Comparison of ENCODE assay signal across 22 cellular contexts in the genomic region with DNA sequence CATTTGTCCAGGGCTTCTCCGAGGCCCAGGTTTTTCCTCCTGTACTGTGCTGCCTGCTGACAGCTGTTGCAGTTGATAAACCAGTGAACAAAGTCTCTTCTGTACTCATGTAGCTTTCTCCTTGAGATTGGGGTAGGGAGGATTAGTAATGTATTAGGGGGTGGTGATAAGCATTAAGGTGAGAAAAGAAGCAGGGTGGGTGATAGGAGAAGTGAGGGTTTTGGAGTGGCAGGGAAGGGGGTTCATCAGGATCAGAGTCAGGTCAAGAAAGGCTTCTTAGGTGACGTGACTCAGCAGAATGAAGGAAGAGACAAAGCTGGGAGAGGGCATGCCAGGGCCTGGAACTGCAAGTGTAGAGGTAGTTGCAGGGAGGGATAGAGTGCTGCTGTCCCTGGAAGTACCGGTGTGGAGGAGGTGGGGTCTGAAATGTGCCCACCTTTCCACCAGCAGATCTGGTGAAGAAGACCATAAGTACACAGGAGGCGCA. TPM values are rescaled to one million over a fixed set of nuclear protein-coding genes. Genes with fewer than 3 reads are reported as not detected.
DNase-seq lines count a peak whose midpoint lies in the region; ATAC-seq and TF ChIP-seq lines count a peak whose summit lies in the region.
"Had no signal": no experiment of that assay in that cellular context is flagged by ENCODE, and none has a peak within 500 bp of the region (broad histone marks: within the 10 kb centered on the region; RNA-seq: fewer than 3 reads in every experiment).

No MANE protein-coding gene starts in this region.

- H3K27me3 Mint-ChIP-seq in HFFc6 (ENCODE audit: insufficient read depth) (no peaks in the 10 kb centered on the region), nephron progenitor cell (ENCODE audit: low read depth, poor library complexity) (no peaks in the 10 kb centered on the region)
- H3K27me3 Mint-ChIP-seq: activated T-helper 17 cell treated with anti-CD3 and anti-CD28 coated beads, Interleukin-2, amount 50 U/mL, for 72 hours; stimulated activated naive B cell treated with anti-CD40 and anti-IgM and Interleukin-4, amounts not matched to agents 10 μg/mL and 1 μg/mL and 100 μg/mL, for 72 hours had no signal

- DNase-seq in HFFc6 (no peak), RWPE2 (ENCODE audit: low spot score) (no peak), erythroblast (lab: John Stamatoyannopoulos, UW) (peak; percentile 19 to 32), nephron progenitor cell (no peak), globus pallidus (ENCODE audit: low spot score) (no peak), kidney glomerular epithelial cell (lab: John Stamatoyannopoulos, UW) (no peak), coronary artery (ENCODE audit: low spot score) (no peak)
- DNase-seq: activated CD4-positive, CD25-positive, alpha-beta regulatory T cell treated with anti-CD3 and anti-CD28 coated beads, Interleukin-2, amount 50 U/mL, for 72 hours; AML-193; brain microvascular endothelial cell; glutamatergic neuron; GOT3; KG1; left ventricle myocardium inferior; NCI-H187; Peyer's patch; sigmoid colon; stimulated activated naive B cell treated with anti-CD40 and anti-IgM and Interleukin-4, amounts not matched to agents 10 μg/mL and 1 μg/mL and 100 μg/mL, for 72 hours; T-helper 9 cell had no signal

- no peaks in the 10 kb centered on the region for H3K9me3 ChIP-seq in RWPE2 (ENCODE audit: severe bottlenecking)
- H3K9me3 ChIP-seq: left ventricle myocardium inferior, Peyer's patch, sigmoid colon had no signal

- no peaks in the 10 kb centered on the region for H3K36me3 ChIP-seq in RWPE2 (ENCODE audit: low read depth)
- H3K36me3 ChIP-seq: brain microvascular endothelial cell, left ventricle myocardium inferior, Peyer's patch, sigmoid colon had no signal

- H3K9me3 Mint-ChIP-seq in HFFc6 (no peaks in the 10 kb centered on the region), nephron progenitor cell (no peaks in the 10 kb centered on the region)
- H3K9me3 Mint-ChIP-seq: activated T-helper 17 cell treated with anti-CD3 and anti-CD28 coated beads, Interleukin-2, amount 50 U/mL, for 72 hours; stimulated activated naive B cell treated with anti-CD40 and anti-IgM and Interleukin-4, amounts not matched to agents 10 μg/mL and 1 μg/mL and 100 μg/mL, for 72 hours had no signal

- TF ChIP-seq CTCF in HFFc6 (IDR thresholded peaks at IDR 0.05): no peak
- no peak for TF ChIP-seq CTCF in RWPE2 (IDR thresholded peaks at IDR 0.05; ENCODE audit: poor library complexity, severe bottlenecking)
- no peak for TF ChIP-seq CTCF in nephron progenitor cell (IDR thresholded peaks at IDR 0.05)
- no peak for TF ChIP-seq CTCF in coronary artery (IDR thresholded peaks at IDR 0.05)

- H3K4me1 Mint-ChIP-seq in HFFc6 (ENCODE audit: low read depth): peaks cover 93% of the 10 kb centered on the region
- H3K4me1 Mint-ChIP-seq in nephron progenitor cell: peaks cover 32% of the 10 kb centered on the region
- H3K4me1 Mint-ChIP-seq: stimulated activated naive B cell treated with anti-CD40 and anti-IgM and Interleukin-4, amounts not matched to agents 10 μg/mL and 1 μg/mL and 100 μg/mL, for 72 hours had no signal

- H3K4me3 ChIP-seq in RWPE2 (ENCODE audit: severe bottlenecking) (no peak overlapping the region), coronary artery (no peak overlapping the region)
- H3K4me3 ChIP-seq: left ventricle myocardium inferior, Peyer's patch, sigmoid colon had no signal

- H3K27me3 ChIP-seq in RWPE2 (ENCODE audit: insufficient read depth, poor library complexity, severe bottlenecking): no peaks in the 10 kb centered on the region
- H3K27me3 ChIP-seq: brain microvascular endothelial cell, Peyer's patch, sigmoid colon had no signal

- H3K4me3 Mint-ChIP-seq in HFFc6: no peak overlapping the region
- H3K4me3 Mint-ChIP-seq in nephron progenitor cell: no peak overlapping the region
- H3K4me3 Mint-ChIP-seq: activated T-helper 17 cell treated with anti-CD3 and anti-CD28 coated beads, Interleukin-2, amount 50 U/mL, for 72 hours; stimulated activated naive B cell treated with anti-CD40 and anti-IgM and Interleukin-4, amounts not matched to agents 10 μg/mL and 1 μg/mL and 100 μg/mL, for 72 hours had no signal

- TF ChIP-seq POLR2A in erythroblast (IDR thresholded peaks at IDR 0.05; ENCODE audit: low read length): no peak

- H3K27ac ChIP-seq in RWPE2 (ENCODE audit: poor library complexity, severe bottlenecking): peak overlapping the region; percentile 39
- H3K27ac ChIP-seq in coronary artery: no peak overlapping the region
- H3K27ac ChIP-seq: brain microvascular endothelial cell, left ventricle myocardium inferior, parathyroid adenoma, Peyer's patch, sigmoid colon had no signal

- peaks cover 30% of the 10 kb centered on the region for H3K4me1 ChIP-seq in RWPE2 (ENCODE audit: insufficient read depth, poor library complexity, severe bottlenecking)
- H3K4me1 ChIP-seq: Peyer's patch had no signal

- ATAC-seq in RWPE2 (ENCODE audit: low read depth): peak; percentile 65; the same call in 2 of the 3 replicates
- ATAC-seq: activated T-helper 17 cell treated with anti-CD3 and anti-CD28 coated beads, Interleukin-2, amount 50 U/mL, for 72 hours; SK-N-SH treated with all-trans-retinoic acid at 6 μM for 48 hours; stimulated activated naive B cell treated with anti-CD40 and anti-IgM and Interleukin-4, amounts not matched to agents 10 μg/mL and 1 μg/mL and 100 μg/mL, for 72 hours had no signal

- H3K27ac Mint-ChIP-seq in HFFc6 (peak overlapping the region; percentile 2; the same call in 1 of the 2 replicates), nephron progenitor cell (peak overlapping the region; percentile 76)
- H3K27ac Mint-ChIP-seq: stimulated activated naive B cell treated with anti-CD40 and anti-IgM and Interleukin-4, amounts not matched to agents 10 μg/mL and 1 μg/mL and 100 μg/mL, for 72 hours had no signal

- H3K36me3 Mint-ChIP-seq in HFFc6 (ENCODE audit: low read depth) (peaks cover 18% of the 10 kb centered on the region), nephron progenitor cell (ENCODE audit: low read depth) (peaks cover 10% of the 10 kb centered on the region)
- H3K36me3 Mint-ChIP-seq: stimulated activated naive B cell treated with anti-CD40 and anti-IgM and Interleukin-4, amounts not matched to agents 10 μg/mL and 1 μg/mL and 100 μg/mL, for 72 hours had no signal

RNA-seq across cellular contexts. Expression of a gene that starts 48.7 kb away (rescaled TPM):
- 10 to 100 TPM; 35.9 to 48.9 (median 43.5) TPM for total RNA-seq in HFFc6 (2021; fragmentation: NEBNext Ultra II Directional; extraction: Animal tissue kit (Norgen Biotek cat#: 25700))

RNA-seq across cellular contexts. Expression of a gene that starts 48.9 kb away (rescaled TPM):
- 1 to 10 TPM in 2 of 6 experiments, under 1 TPM in 4; 0.66 to 1.3 (median 0.84) TPM for total RNA-seq in HFFc6 (2021; fragmentation: NEBNext Ultra II Directional; extraction: Animal tissue kit (Norgen Biotek cat#: 25700))
- total RNA-seq: Peyer's patch had no signal

Comparison
In these comparisons a context has a peak if more than half of its experiments do, and no peak if none do; other contexts are left out.
1. DNase-seq: peak in erythroblast (2 of 2); none in HFFc6 (single experiment), RWPE2 (single experiment), nephron progenitor cell (single experiment), globus pallidus (single experiment), kidney glomerular epithelial cell (single experiment) and coronary artery (single experiment).